22 cellular contexts compared by ENCODE assay signal in genomic region chr17:43315369-43315768, GRCh38.
"Had no signal": no experiment of that assay in that cellular context is flagged by ENCODE, and none has a peak within 500 bp of the region (broad histone marks: within the 10 kb centered on the region; RNA-seq: fewer than 3 reads in every experiment).

No MANE protein-coding gene starts in this region.

- H3K27me3 ChIP-seq: MG63, Peyer's patch, SJCRH30 had no signal

- DNase-seq: KG1; MG63; NCI-H1092; NCI-H1105 treated with DMSO at 0.1 percent for 48 hours; NCI-H1417 treated with DMSO at 0.1 percent for 48 hours; NCI-H146; NCI-H1694 treated with DMSO at 0.1 percent for 48 hours; NCI-H1930; NCI-H2081; NCI-H2107; NCI-H2227 treated with DMSO at 0.1 percent for 48 hours; NCI-H524; NCI-H526 treated with DMSO at 0.1 percent for 48 hours; NCI-H748 treated with DMSO at 0.1 percent for 48 hours; NK-92 treated with Interleukin-12 subunit alpha and Interleukin-12 subunit beta, amount 100 ng/mL, for 24 hours; PC-3; Peyer's patch; SHP77 treated with DMSO at 0.1 percent for 48 hours; T-helper 1 cell had no signal

- H3K4me1 ChIP-seq: Peyer's patch, SJCRH30 had no signal

- ATAC-seq: PC-3, Right ventricle myocardium inferior, SK-N-SH treated with all-trans-retinoic acid at 6 μM for 48 hours had no signal

- H3K36me3 ChIP-seq: MG63, Peyer's patch, SJCRH30 had no signal

- H3K27ac ChIP-seq: Peyer's patch, SJCRH30 had no signal

- H3K4me3 ChIP-seq: MG63, Peyer's patch, SJCRH30 had no signal
